ENCODE assay signal across 12 cellular contexts in the genomic region with DNA sequence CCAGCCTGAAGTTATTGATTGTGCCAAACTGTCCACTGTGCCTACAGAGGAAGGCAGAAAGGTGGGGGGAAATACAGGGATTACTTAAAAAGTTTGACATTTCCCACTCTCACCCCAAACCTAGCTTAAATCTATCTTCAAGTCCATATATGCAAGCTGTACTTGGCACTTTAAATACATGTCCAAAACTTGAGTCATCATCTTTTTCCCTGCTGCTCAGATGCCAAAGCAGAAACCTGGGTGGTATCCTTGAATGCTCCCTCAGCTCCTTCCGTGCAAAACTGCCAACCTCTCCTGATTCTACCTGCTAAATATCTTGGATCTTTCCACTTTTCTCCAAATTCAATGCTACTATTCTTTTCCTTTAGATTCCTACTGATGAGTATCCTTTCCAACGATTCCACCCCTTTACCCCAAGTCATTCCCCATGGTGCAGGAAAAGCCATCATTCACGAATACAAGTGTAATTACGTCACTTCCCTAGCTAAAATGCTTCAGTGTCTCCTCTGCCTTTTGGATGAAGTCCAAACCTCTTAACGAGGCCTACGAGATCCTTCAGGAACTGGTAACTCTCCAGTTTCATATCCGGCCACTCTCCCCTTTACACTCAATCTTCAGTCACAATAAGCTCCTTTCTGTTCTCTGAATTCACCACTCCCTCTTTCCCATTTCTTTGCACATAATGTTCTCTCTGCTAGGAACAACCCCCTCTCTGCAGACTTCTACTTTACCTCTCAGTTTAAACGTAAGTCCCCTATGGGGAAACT. TPM values are rescaled to one million over a fixed set of nuclear protein-coding genes. Genes with fewer than 3 reads are reported as not detected.
DNase-seq lines count a peak whose midpoint lies in the region; ATAC-seq and TF ChIP-seq lines count a peak whose summit lies in the region.
"Had no signal": no experiment of that assay in that cellular context is flagged by ENCODE, and none has a peak within 500 bp of the region (broad histone marks: within the 10 kb centered on the region; RNA-seq: fewer than 3 reads in every experiment).

No MANE protein-coding gene starts in this region.

- no peak overlapping the region for H3K4me3 ChIP-seq in coronary artery
- H3K4me3 ChIP-seq: esophagus squamous epithelium had no signal

- H3K27ac ChIP-seq in coronary artery: peak overlapping the region in 1 of 2 donors; percentile 20
- H3K27ac ChIP-seq: esophagus squamous epithelium, HL-60 had no signal

- no peak for TF ChIP-seq CTCF in coronary artery (IDR thresholded peaks at IDR 0.05)

- DNase-seq in ELR (ENCODE audit: low read depth) (peak; percentile 98), NCI-H2107 treated with DMSO at 0.1 percent for 48 hours (lab: John Stamatoyannopoulos, UW; ENCODE audit: unreplicated experiment) (peak; percentile 29), coronary artery (ENCODE audit: low spot score) (peak; percentile 7), pulmonary artery endothelial cell (ENCODE audit: low read depth, low spot score) (peak; percentile 77), NCI-H1436 (lab: John Stamatoyannopoulos, UW) (no peak), occipital lobe (lab: John Stamatoyannopoulos, UW) (no peak)
- DNase-seq in stimulated activated CD8-positive, alpha-beta memory T cell treated with anti-CD3 and anti-CD28 coated beads, Interleukin-4, amount 100 ng/mL, for 48 hours: no peak
- DNase-seq: esophagus squamous epithelium; NCI-H2081; stimulated activated CD4-positive, alpha-beta T cell treated with anti-CD3 and anti-CD28 coated beads, Interleukin-15, amount 100 ng/mL, for 24 hours had no signal

- no peak for ATAC-seq in GM19452 (IDR thresholded peaks at IDR 0.05; ENCODE audit: unreplicated experiment)

RNA-seq across cellular contexts. Expression of a gene that starts 9.3 kb away (rescaled TPM):
- 172 and 180 TPM in 2 replicates for total RNA-seq in pulmonary artery endothelial cell
- total RNA-seq in occipital lobe: 57.7 TPM

RNA-seq across cellular contexts. Expression of a gene that starts 16.2 kb away (rescaled TPM):
- total RNA-seq in pulmonary artery endothelial cell: 0.04 TPM in 1 of 2 replicates, not detected in the other
- total RNA-seq in occipital lobe: 0.47 TPM
- total RNA-seq: esophagus squamous epithelium had no signal

RNA-seq across cellular contexts. Expression of a gene that starts 16.3 kb away (rescaled TPM):
- 71.8 and 73.5 TPM in 2 replicates for total RNA-seq in pulmonary artery endothelial cell
- 61.8 TPM for total RNA-seq in occipital lobe

RNA-seq across cellular contexts. Expression of a gene that starts 18.4 kb away (rescaled TPM):
- total RNA-seq in pulmonary artery endothelial cell (89.3 and 111 TPM in 2 replicates), occipital lobe (39.8 TPM)

RNA-seq across cellular contexts. Expression of a gene that starts 29.6 kb away (rescaled TPM):
- total RNA-seq in pulmonary artery endothelial cell (0.26 and 0.49 TPM in 2 replicates), occipital lobe (0.78 TPM)

Comparison
In these comparisons a context has a peak if more than half of its experiments do, and no peak if none do; other contexts are left out.
1. DNase-seq: peak in ELR (single experiment), NCI-H2107 treated with DMSO at 0.1 percent for 48 hours (single experiment), coronary artery (single experiment) and pulmonary artery endothelial cell (single experiment); none in NCI-H1436 (single experiment), stimulated activated CD8-positive, alpha-beta memory T cell treated with anti-CD3 and anti-CD28 coated beads, Interleukin-4, amount 100 ng/mL, for 48 hours (single experiment) and occipital lobe (single experiment).